In the genomic region with DNA sequence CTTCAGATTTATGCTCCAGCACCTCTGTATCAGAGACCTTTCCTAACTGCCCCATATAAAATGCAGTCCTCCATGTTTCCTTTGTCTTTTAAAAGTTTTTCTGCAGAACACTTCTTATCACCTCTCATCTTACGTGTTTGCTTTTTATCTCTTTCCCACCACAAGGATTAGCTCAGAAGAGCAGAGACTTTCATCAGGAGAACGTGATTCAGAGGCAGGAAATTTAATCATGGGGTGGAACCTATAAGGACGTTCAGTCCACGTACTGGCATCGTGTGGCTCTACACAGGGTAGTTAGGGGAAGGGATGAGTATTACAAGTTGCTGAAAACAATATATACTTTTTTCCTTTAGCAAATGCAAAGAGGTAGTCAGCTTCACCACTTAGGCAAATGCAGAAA, we compare ENCODE assay signal across 16 cellular contexts.
DNase-seq lines count a peak whose midpoint lies in the region; ATAC-seq and TF ChIP-seq lines count a peak whose summit lies in the region.
"Had no signal": no experiment of that assay in that cellular context is flagged by ENCODE, and none has a peak within 500 bp of the region (broad histone marks: within the 10 kb centered on the region; RNA-seq: fewer than 3 reads in every experiment).

No MANE protein-coding gene starts in this region.

- intact Hi-C loops in right cardiac atrium (cut with DNase I) (no loop called here), right lobe of liver (cut with DNase I) (no loop called here)

- TF ChIP-seq POLR2A in right lobe of liver (IDR thresholded peaks at IDR 0.05): no peak

- peak overlapping the region; percentile 73 for H3K27ac Mint-ChIP-seq in chondrocyte (ENCODE audit: unreplicated experiment)
- H3K27ac Mint-ChIP-seq: CD8-positive, alpha-beta T cell; naive B cell; stimulated activated memory B cell treated with anti-CD40 and anti-IgM and Interleukin-4, amounts not matched to agents 10 μg/mL and 1 μg/mL and 100 μg/mL, for 72 hours had no signal

- H3K4me3 Mint-ChIP-seq in chondrocyte (ENCODE audit: unreplicated experiment): no peak overlapping the region
- H3K4me3 Mint-ChIP-seq: CD8-positive, alpha-beta T cell; naive B cell; stimulated activated memory B cell treated with anti-CD40 and anti-IgM and Interleukin-4, amounts not matched to agents 10 μg/mL and 1 μg/mL and 100 μg/mL, for 72 hours had no signal

- WGBS in right cardiac atrium: 42% methylated on average over 5 of the region's 5 CpGs
- 27% methylated on average over 5 of the region's 5 CpGs for WGBS in right lobe of liver (ENCODE audit: insufficient coverage, low coverage, low lambda C conversion rate, missing lambda C conversion rate)

- no peaks in the 10 kb centered on the region for H3K9me3 ChIP-seq in right atrium auricular region
- no peaks in the 10 kb centered on the region for H3K9me3 ChIP-seq in right cardiac atrium (ENCODE audit: control insufficient read depth, low read length)
- H3K9me3 ChIP-seq in right lobe of liver: no peaks in the 10 kb centered on the region
- H3K9me3 ChIP-seq: upper lobe of right lung had no signal

- no peaks in the 10 kb centered on the region for H3K27me3 Mint-ChIP-seq in chondrocyte (ENCODE audit: low read depth)

- no peaks in the 10 kb centered on the region for H3K9me3 Mint-ChIP-seq in chondrocyte (ENCODE audit: low read depth)
- H3K9me3 Mint-ChIP-seq: CD8-positive, alpha-beta T cell; stimulated activated memory B cell treated with anti-CD40 and anti-IgM and Interleukin-4, amounts not matched to agents 10 μg/mL and 1 μg/mL and 100 μg/mL, for 72 hours had no signal

- ATAC-seq in right cardiac atrium (no peak), right lobe of liver (peak in 1 of 4 donors; percentile 20), GM21529 (IDR thresholded peaks at IDR 0.05; ENCODE audit: unreplicated experiment) (no peak)
- ATAC-seq: CD8-positive, alpha-beta T cell; stimulated activated memory B cell treated with anti-CD40 and anti-IgM and Interleukin-4, amounts not matched to agents 10 μg/mL and 1 μg/mL and 100 μg/mL, for 72 hours; upper lobe of right lung had no signal

- H3K4me1 ChIP-seq in right atrium auricular region (peaks cover 0 to 67% of the 10 kb centered on the region in 2 donors), right cardiac atrium (ENCODE audit: control insufficient read depth, insufficient read depth, low read length) (peaks cover 10% of the 10 kb centered on the region), right lobe of liver (peaks cover 0 to 65% (median 23%) of the 10 kb centered on the region in 4 donors)
- H3K4me1 ChIP-seq: upper lobe of right lung had no signal

- no peaks in the 10 kb centered on the region for H3K27me3 ChIP-seq in right atrium auricular region
- no peaks in the 10 kb centered on the region for H3K27me3 ChIP-seq in right cardiac atrium (ENCODE audit: control insufficient read depth, insufficient read depth)
- no peaks in the 10 kb centered on the region for H3K27me3 ChIP-seq in right lobe of liver
- H3K27me3 ChIP-seq: upper lobe of right lung had no signal

- H3K4me1 Mint-ChIP-seq in chondrocyte (ENCODE audit: low read depth): peaks cover 40% of the 10 kb centered on the region
- H3K4me1 Mint-ChIP-seq: naive B cell; stimulated activated memory B cell treated with anti-CD40 and anti-IgM and Interleukin-4, amounts not matched to agents 10 μg/mL and 1 μg/mL and 100 μg/mL, for 72 hours had no signal

- peaks cover 3% of the 10 kb centered on the region for H3K36me3 ChIP-seq in right atrium auricular region
- H3K36me3 ChIP-seq in right lobe of liver: no peaks in the 10 kb centered on the region
- H3K36me3 ChIP-seq: upper lobe of right lung had no signal

- H3K27ac ChIP-seq in right atrium auricular region (peak overlapping the region; percentile 41 to 51), right cardiac atrium (ENCODE audit: low read length) (no peak overlapping the region), right lobe of liver (peak overlapping the region; percentile 87 to 97 (median 95))
- H3K27ac ChIP-seq: upper lobe of right lung had no signal

- H3K36me3 Mint-ChIP-seq in chondrocyte (ENCODE audit: low read depth): peaks cover 5% of the 10 kb centered on the region
- H3K36me3 Mint-ChIP-seq: CD8-positive, alpha-beta T cell; stimulated activated memory B cell treated with anti-CD40 and anti-IgM and Interleukin-4, amounts not matched to agents 10 μg/mL and 1 μg/mL and 100 μg/mL, for 72 hours had no signal

- no peak for DNase-seq in right atrium auricular region (ENCODE audit: low spot score)
- DNase-seq in right cardiac atrium: no peak
- no peak for DNase-seq in chondrocyte (ENCODE audit: low spot score)
- no peak for DNase-seq in right lobe of liver
- DNase-seq in superior temporal gyrus (ENCODE audit: extremely low spot score): no peak
- DNase-seq in SKM-1 treated with dmso at 0.1 percent for 144 hours (lab: John Stamatoyannopoulos, UW; ENCODE audit: unreplicated experiment): no peak
- no peak for DNase-seq in DMS114 treated with DMSO at 0.1 percent for 48 hours (lab: John Stamatoyannopoulos, UW; ENCODE audit: unreplicated experiment)
- DNase-seq: CD8-positive, alpha-beta T cell; naive B cell; NCI-H1930; NCI-H510A; SHP77 treated with DMSO at 0.1 percent for 48 hours; T-helper 2 cell; upper lobe of right lung had no signal

- TF ChIP-seq CTCF in right atrium auricular region (IDR thresholded peaks at IDR 0.05) (no peak), chondrocyte (IDR thresholded peaks at IDR 0.05) (no peak), right lobe of liver (IDR thresholded peaks at IDR 0.05) (no peak)

- H3K4me3 ChIP-seq in right atrium auricular region (no peak overlapping the region), right cardiac atrium (ENCODE audit: low read length) (no peak overlapping the region), right lobe of liver (no peak overlapping the region)
- H3K4me3 ChIP-seq: upper lobe of right lung had no signal
